1 cellular context compared by ENCODE assay signal in genomic region chr5:89073045-89073444, GRCh38.
A peak's percentile ranks its signal among the peaks of the same experiment; 100 is the strongest.
TF ChIP-seq lines count a peak whose summit lies in the region.

No MANE protein-coding gene starts in this region.

TF ChIP-seq in GM12878, 131 proteins besides CTCF, POLR2A, EP300 and RAD21 (continued from another document):
- TF ChIP-seq NKRF (conservative IDR thresholded peaks at IDR 0.05) = no peak
- TF ChIP-seq ZNF274 (IDR thresholded peaks at IDR 0.05; ENCODE audit: insufficient read depth, insufficient read length) = no peak
- TF ChIP-seq RUNX3 (IDR thresholded peaks at IDR 0.05; ENCODE audit: low read length) = peak; percentile 69
- no peak for TF ChIP-seq MTA3 (IDR thresholded peaks at IDR 0.05; ENCODE audit: borderline replicate concordance, low read length)
- peak; percentile 63 for TF ChIP-seq EED (IDR thresholded peaks at IDR 0.05; ENCODE audit: low read depth)
